ENCODE assay signal across 18 cellular contexts in the genomic region with DNA sequence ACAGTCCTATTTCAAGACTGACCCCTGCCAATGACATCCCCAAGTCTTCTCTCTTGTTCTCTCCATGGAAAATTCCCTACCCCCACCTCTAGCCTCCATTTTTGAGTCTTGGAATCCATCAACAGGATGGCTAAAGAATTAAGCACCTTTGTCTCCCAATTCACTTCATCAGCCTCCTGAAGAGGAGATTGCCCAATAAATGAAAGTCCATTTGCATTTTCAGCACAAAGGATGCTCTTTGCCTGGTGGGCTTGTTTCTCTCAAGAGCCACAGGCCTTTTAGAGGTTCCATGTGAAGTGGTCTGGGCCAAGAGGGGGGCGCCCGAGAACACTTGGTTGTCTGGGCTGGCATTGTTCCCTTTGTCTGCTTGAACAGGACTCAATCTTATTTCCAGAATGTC. TPM values are rescaled to one million over a fixed set of nuclear protein-coding genes. Genes with fewer than 3 reads are reported as not detected.
A peak's percentile ranks its signal among the peaks of the same experiment; 100 is the strongest.
DNase-seq lines count a peak whose midpoint lies in the region; TF ChIP-seq lines count a peak whose summit lies in the region.
"Had no signal": no experiment of that assay in that cellular context is flagged by ENCODE, and none has a peak within 500 bp of the region (broad histone marks: within the 10 kb centered on the region; RNA-seq: fewer than 3 reads in every experiment).

No MANE protein-coding gene starts in this region.

- no peak overlapping the region for H3K4me2 ChIP-seq in mesendoderm (ENCODE audit: low read length)
- H3K4me2 ChIP-seq: A549 had no signal

- H2BK120ac ChIP-seq in mesendoderm (ENCODE audit: low read depth, low read length) = no peak overlapping the region

- no peak overlapping the region for H3K18ac ChIP-seq in mesendoderm (ENCODE audit: low read length)

- H3K9me3 ChIP-seq in NT2/D1 (ENCODE audit: insufficient read depth, low read length) = peaks cover 6% of the 10 kb centered on the region
- no peaks in the 10 kb centered on the region for H3K9me3 ChIP-seq in neuron (ENCODE audit: low read length)
- H3K9me3 ChIP-seq: A549, Caco-2 had no signal

- H4K5ac ChIP-seq in mesendoderm (ENCODE audit: low read length) = no peak overlapping the region

- no peak overlapping the region for H3K56ac ChIP-seq in mesendoderm (ENCODE audit: low read length)

- H3K9ac ChIP-seq in NT2/D1 (ENCODE audit: insufficient read length, low read depth) (no peak overlapping the region), mesendoderm (ENCODE audit: low read length) (no peak overlapping the region)

- no peak overlapping the region for H2BK15ac ChIP-seq in mesendoderm (replicated peaks; ENCODE audit: low read depth)

- no peak for TF ChIP-seq CTCF in brain microvascular endothelial cell (IDR thresholded peaks at IDR 0.05; ENCODE audit: low read depth, low read length, missing control alignments)

- no CpG with 5 or more reads among the region's 2 CpGs for WGBS in mesendoderm (ENCODE audit: extremely low coverage, insufficient coverage, low lambda C conversion rate)

- H3K36me3 ChIP-seq in NT2/D1 (ENCODE audit: insufficient read depth, insufficient read length, low read length) (no peaks in the 10 kb centered on the region), mesendoderm (ENCODE audit: control insufficient read depth, insufficient read depth, low read length) (no peaks in the 10 kb centered on the region), neuron (ENCODE audit: insufficient read depth, low read length) (no peaks in the 10 kb centered on the region), brain microvascular endothelial cell (replicated peaks) (no peaks in the 10 kb centered on the region), H7 (replicated peaks; ENCODE audit: control insufficient read depth, insufficient read depth, low read length) (no peaks in the 10 kb centered on the region)

- DNase-seq in ELF-1 (ENCODE audit: low read depth, low spot score) = peak; percentile 54
- peak; percentile 57 for DNase-seq in NT2/D1 (ENCODE audit: low read depth, low spot score)
- DNase-seq in mesendoderm = peak; percentile 60
- no peak for DNase-seq in brain microvascular endothelial cell
- no peak for DNase-seq in EL
- DNase-seq in H7 = no peak
- DNase-seq: AML-193; Caco-2; CD4-positive, alpha-beta T cell; GF-D8; HCEC 1CT; IMR-90 had no signal

- peak overlapping the region; percentile 48 for H2AFZ ChIP-seq in neuron (ENCODE audit: low read depth, low read length)

- no peak overlapping the region for H2BK5ac ChIP-seq in mesendoderm (ENCODE audit: low read length)

- no peak overlapping the region for H2AK5ac ChIP-seq in mesendoderm (ENCODE audit: low read length)

- no peaks in the 10 kb centered on the region for H3K79me2 ChIP-seq in mesendoderm (ENCODE audit: control insufficient read depth, insufficient read depth, low read length)

- H3K4me3 ChIP-seq in NT2/D1 (ENCODE audit: insufficient read length, low read depth) (no peak overlapping the region), mesendoderm (ENCODE audit: low read length) (no peak overlapping the region), neuron (ENCODE audit: low read length) (no peak overlapping the region), brain microvascular endothelial cell (ENCODE audit: low read depth, low read length) (no peak overlapping the region), H7 (ENCODE audit: insufficient read depth, low read depth, low read length) (no peak overlapping the region)
- H3K4me3 ChIP-seq: A549 had no signal

- in situ Hi-C loops in brain microvascular endothelial cell (cut with HindIII; ENCODE audit: low pct_ligation_motif_present, low sequenced_read_pairs) = no loop called here

- H3K4ac ChIP-seq in mesendoderm (ENCODE audit: low read depth, low read length) = peak overlapping the region; percentile 1

- no peaks in the 10 kb centered on the region for H3K27me3 ChIP-seq in NT2/D1 (ENCODE audit: insufficient read depth, insufficient read length)
- H3K27me3 ChIP-seq in mesendoderm (ENCODE audit: insufficient read depth, low read length, poor library complexity) = no peaks in the 10 kb centered on the region
- no peaks in the 10 kb centered on the region for H3K27me3 ChIP-seq in neuron (ENCODE audit: insufficient read depth, low read length)
- H3K27me3 ChIP-seq in brain microvascular endothelial cell (replicated peaks) = no peaks in the 10 kb centered on the region
- no peaks in the 10 kb centered on the region for H3K27me3 ChIP-seq in H7 (ENCODE audit: control insufficient read depth, insufficient read depth, low read length)

- H3K27ac ChIP-seq in mesendoderm (ENCODE audit: low read depth, low read length) = peak overlapping the region; percentile 72
- no peak overlapping the region for H3K27ac ChIP-seq in brain microvascular endothelial cell
- H3K27ac ChIP-seq: 22Rv1, A549, C4-2B had no signal

- peaks cover 4% of the 10 kb centered on the region for H3K4me1 ChIP-seq in NT2/D1 (ENCODE audit: insufficient read depth, insufficient read length)
- H3K4me1 ChIP-seq in mesendoderm (ENCODE audit: control insufficient read depth, low read depth, low read length) = no peaks in the 10 kb centered on the region
- peaks cover 16% of the 10 kb centered on the region for H3K4me1 ChIP-seq in neuron (ENCODE audit: insufficient read depth, low read length)
- H3K4me1 ChIP-seq: A549, Caco-2 had no signal

- no peak overlapping the region for H3K23ac ChIP-seq in mesendoderm (ENCODE audit: low read length)

- H3K79me1 ChIP-seq in mesendoderm (ENCODE audit: low read length) = no peaks in the 10 kb centered on the region

- no peak overlapping the region for H4K8ac ChIP-seq in mesendoderm (ENCODE audit: low read depth, low read length)

RNA-seq across cellular contexts. Expression of a gene that starts 12.6 kb away (rescaled TPM):
- polyA plus RNA-seq in mesendoderm (2013, experiment 1 of 2) = not detected
- polyA plus RNA-seq in mesendoderm (2013, experiment 2 of 2) = not detected
- total RNA-seq in H7 (2014; rRNA removed; shearing (Covaris generic)) = 0.24 TPM in 1 of 2 replicates, not detected in the other
- total RNA-seq: Caco-2, H4 had no signal
- polyA plus RNA-seq: BJ, IMR-90 had no signal

Comparison
In these comparisons a context has a peak if more than half of its experiments do, and no peak if none do; other contexts are left out.
1. DNase-seq: peak in ELF-1 (single experiment), NT2/D1 (single experiment) and mesendoderm (single experiment); none in brain microvascular endothelial cell (single experiment), EL (single experiment) and H7 (single experiment).